Comparison of ENCODE assay signal across 10 cellular contexts in genomic region chr2:26978061-26978596, GRCh38. TPM values are rescaled to one million over a fixed set of nuclear protein-coding genes. Genes with fewer than 3 reads are reported as not detected.
DNase-seq lines count a peak whose midpoint lies in the region; TF ChIP-seq lines count a peak whose summit lies in the region.
"Had no signal": no experiment of that assay in that cellular context is flagged by ENCODE, and none has a peak within 500 bp of the region (broad histone marks: within the 10 kb centered on the region; RNA-seq: fewer than 3 reads in every experiment).

No MANE protein-coding gene starts in this region.

- H3K4me1 Mint-ChIP-seq in activated CD4-positive, alpha-beta memory T cell treated with anti-CD3 and anti-CD28 coated beads for 36 hours (ENCODE audit: low read depth): no peaks in the 10 kb centered on the region

- CTCF ChIA-PET in activated CD4-positive, alpha-beta memory T cell treated with anti-CD3 and anti-CD28 coated beads for 36 hours (lab: Charles Lee): interaction anchor here (1.0 to 2.1 kb wide), 3 partner anchors 16 to 325 kb away, joined by 3 to 8 read pairs (median 7); no protein-coding TSS in a partner anchor

- peaks cover 2% of the 10 kb centered on the region for H3K27me3 Mint-ChIP-seq in activated CD4-positive, alpha-beta memory T cell treated with anti-CD3 and anti-CD28 coated beads for 36 hours

- intact Hi-C loops in activated CD4-positive, alpha-beta memory T cell treated with anti-CD3 and anti-CD28 coated beads for 36 hours (cut with micrococcal nuclease): no loop called here

- POLR2A ChIA-PET in activated CD4-positive, alpha-beta memory T cell treated with anti-CD3 and anti-CD28 coated beads for 36 hours (lab: Charles Lee): no interaction called here

- H3K9me3 Mint-ChIP-seq in activated CD4-positive, alpha-beta memory T cell treated with anti-CD3 and anti-CD28 coated beads for 36 hours: no peaks in the 10 kb centered on the region

- H3K36me3 Mint-ChIP-seq in activated CD4-positive, alpha-beta memory T cell treated with anti-CD3 and anti-CD28 coated beads for 36 hours: no peaks in the 10 kb centered on the region

- DNase-seq in NCI-H1417 (lab: John Stamatoyannopoulos, UW) (peak; percentile 63 to 77 (median 64)), NCI-H1417 treated with DMSO at 0.1 percent for 48 hours (lab: John Stamatoyannopoulos, UW) (no peak), NCI-H345 (lab: John Stamatoyannopoulos, UW) (peak; percentile 79), dermis blood vessel endothelial cell (peak; percentile 39), retinal pigment epithelial cell (ENCODE audit: low read depth) (peak; percentile 55), SW 1271 (lab: John Stamatoyannopoulos, UW) (no peak), SKM-1 treated with dmso at 0.1 percent for 144 hours (lab: John Stamatoyannopoulos, UW; ENCODE audit: unreplicated experiment) (no peak)
- no peak for DNase-seq in activated CD4-positive, alpha-beta memory T cell treated with anti-CD3 and anti-CD28 coated beads for 36 hours
- DNase-seq: central memory CD4-positive, alpha-beta T cell had no signal

- H3K4me3 Mint-ChIP-seq in activated CD4-positive, alpha-beta memory T cell treated with anti-CD3 and anti-CD28 coated beads for 36 hours: no peak overlapping the region

- TF ChIP-seq CTCF in retinal pigment epithelial cell (conservative IDR thresholded peaks at IDR 0.05; ENCODE audit: low read depth, low read length): no peak

- no peak overlapping the region for H3K4me3 ChIP-seq in retinal pigment epithelial cell (ENCODE audit: low read length)
- H3K4me3 ChIP-seq: A549 had no signal

- no peak overlapping the region for H3K27ac Mint-ChIP-seq in activated CD4-positive, alpha-beta memory T cell treated with anti-CD3 and anti-CD28 coated beads for 36 hours

RNA-seq across cellular contexts. Expression of gene MAPRE3, which starts 7.7 kb away (rescaled TPM):
- total RNA-seq in dermis blood vessel endothelial cell: 0.17 and 1.3 TPM in 2 replicates
- 1 to 10 TPM; 4.4 TPM for total RNA-seq in activated CD4-positive, alpha-beta memory T cell treated with anti-CD3 and anti-CD28 coated beads for 36 hours

RNA-seq across cellular contexts. Expression of gene TMEM214, which starts 54.6 kb away (rescaled TPM):
- total RNA-seq in dermis blood vessel endothelial cell: 23.5 and 33.4 TPM in 2 replicates
- total RNA-seq in activated CD4-positive, alpha-beta memory T cell treated with anti-CD3 and anti-CD28 coated beads for 36 hours: 10 to 100 TPM; 52.4 to 60.1 TPM

Comparison
In these comparisons a context has a peak if more than half of its experiments do, and no peak if none do; other contexts are left out.
1. DNase-seq: peak in NCI-H1417 (3 of 3), NCI-H345 (single experiment), dermis blood vessel endothelial cell (single experiment) and retinal pigment epithelial cell (single experiment); none in NCI-H1417 treated with DMSO at 0.1 percent for 48 hours (single experiment), activated CD4-positive, alpha-beta memory T cell treated with anti-CD3 and anti-CD28 coated beads for 36 hours (single experiment), SW 1271 (0 of 2) and SKM-1 treated with dmso at 0.1 percent for 144 hours (single experiment).